In the genomic region with DNA sequence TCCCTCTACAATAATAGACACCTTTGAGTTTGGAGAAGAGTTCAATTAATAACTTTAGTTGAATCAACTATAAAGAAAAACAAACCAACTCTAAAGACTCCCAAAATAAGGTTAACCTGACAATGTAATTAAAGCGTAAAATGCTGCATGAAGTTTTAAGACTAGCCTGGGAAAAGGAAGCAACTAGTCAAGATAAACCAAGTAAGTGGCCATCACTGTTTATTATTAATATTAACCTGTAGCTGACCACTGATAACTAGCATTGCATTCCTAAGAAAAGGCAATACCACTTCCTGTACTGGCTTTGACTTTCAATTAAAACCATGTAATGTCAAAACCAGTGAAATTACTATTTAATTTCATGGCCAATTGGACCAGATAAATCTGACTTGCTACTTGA, we compare ENCODE assay signal across 8 cellular contexts. TPM values are rescaled to one million over a fixed set of nuclear protein-coding genes. Genes with fewer than 3 reads are reported as not detected.
DNase-seq lines count a peak whose midpoint lies in the region; ATAC-seq, FAIRE-seq and TF ChIP-seq lines count a peak whose summit lies in the region.

No MANE protein-coding gene starts in this region.

- no peaks in the 10 kb centered on the region for H3K9me3 Mint-ChIP-seq in CD4-positive, CD25-positive, alpha-beta regulatory T cell
- no peaks in the 10 kb centered on the region for H3K9me3 Mint-ChIP-seq in endothelial cell (ENCODE audit: unreplicated experiment)

- H3K27me3 ChIP-seq in CD4-positive, CD25-positive, alpha-beta regulatory T cell (ENCODE audit: control insufficient read depth, insufficient read depth, low read length): no peaks in the 10 kb centered on the region
- no peaks in the 10 kb centered on the region for H3K27me3 ChIP-seq in OCI-LY1 (ENCODE audit: insufficient read depth, low read length)
- no peaks in the 10 kb centered on the region for H3K27me3 ChIP-seq in neuron (ENCODE audit: insufficient read depth, low read length)

- peak overlapping the region; percentile 94 for H3K4me2 ChIP-seq in OCI-LY1 (ENCODE audit: low read length)

- peak overlapping the region; percentile 97 to 99 (median 98) for H3K4me3 Mint-ChIP-seq in CD4-positive, CD25-positive, alpha-beta regulatory T cell
- H3K4me3 Mint-ChIP-seq in endothelial cell (ENCODE audit: unreplicated experiment): peak overlapping the region; percentile 99

- H3K27ac Mint-ChIP-seq in CD4-positive, CD25-positive, alpha-beta regulatory T cell: peak overlapping the region; percentile 79 to 99 (median 90)
- peak overlapping the region; percentile 43 for H3K27ac Mint-ChIP-seq in endothelial cell (ENCODE audit: unreplicated experiment)

- peaks cover 4% of the 10 kb centered on the region; the same call in 1 of the 2 replicates for H3F3A ChIP-seq in OCI-LY1 (ENCODE audit: insufficient read depth, low read length)

- H3K4me1 Mint-ChIP-seq in CD4-positive, CD25-positive, alpha-beta regulatory T cell: peaks cover 15 to 42% (median 32%) of the 10 kb centered on the region in 4 donors
- peaks cover 9% of the 10 kb centered on the region for H3K4me1 Mint-ChIP-seq in endothelial cell (ENCODE audit: unreplicated experiment)

- no peak for DNase-seq in CD4-positive, CD25-positive, alpha-beta regulatory T cell
- DNase-seq in endothelial cell (ENCODE audit: low spot score) (no peak), mesenteric fat pad (ENCODE audit: low spot score) (no peak), urothelium cell line (ENCODE audit: low spot score) (no peak), RPMI8226 (no peak), DMS53 (lab: John Stamatoyannopoulos, UW) (no peak)

- H4K20me1 ChIP-seq in OCI-LY1 (ENCODE audit: insufficient read depth, low read length): 0 out of 2 replicates have a peak, but pooled peaks cover 10% of the 10 kb centered on the region

- ATAC-seq in CD4-positive, CD25-positive, alpha-beta regulatory T cell (ENCODE audit: low read depth in 2 of 2): no peak

- peak overlapping the region; percentile 100 for H3K4me3 ChIP-seq in CD4-positive, CD25-positive, alpha-beta regulatory T cell (ENCODE audit: low read depth, low read length)
- peak overlapping the region; percentile 91 for H3K4me3 ChIP-seq in OCI-LY1 (ENCODE audit: low read depth, low read length, poor library complexity, severe bottlenecking)
- peak overlapping the region; percentile 87 for H3K4me3 ChIP-seq in neuron (ENCODE audit: low read length)

- peaks cover 79% of the 10 kb centered on the region for H3K79me2 ChIP-seq in OCI-LY1 (ENCODE audit: insufficient read depth, low read length)

- peak overlapping the region; percentile 95 for H3K9ac ChIP-seq in OCI-LY1 (ENCODE audit: low read length)

- peaks cover 30% of the 10 kb centered on the region for H3K36me3 Mint-ChIP-seq in CD4-positive, CD25-positive, alpha-beta regulatory T cell
- H3K36me3 Mint-ChIP-seq in endothelial cell (ENCODE audit: low read depth, unreplicated experiment): peaks cover 4% of the 10 kb centered on the region

- no peaks in the 10 kb centered on the region for H3K9me3 ChIP-seq in CD4-positive, CD25-positive, alpha-beta regulatory T cell (ENCODE audit: control insufficient read depth in 2 of 2, low read length in 2 of 2)
- H3K9me3 ChIP-seq in OCI-LY1 (ENCODE audit: low read length) (no peaks in the 10 kb centered on the region), neuron (ENCODE audit: low read length) (no peaks in the 10 kb centered on the region)

- H3K27ac ChIP-seq in CD4-positive, CD25-positive, alpha-beta regulatory T cell (ENCODE audit: insufficient read depth, low read length, poor library complexity, severe bottlenecking): peak overlapping the region; percentile 100
- no peak overlapping the region for H3K27ac ChIP-seq in OCI-LY1 (ENCODE audit: low read depth, low read length, poor library complexity, severe bottlenecking)

- FAIRE-seq in urothelium cell line (lab: Jason Lieb, UNC): no peak

- no peaks in the 10 kb centered on the region for H3K9me2 ChIP-seq in OCI-LY1 (ENCODE audit: low read depth, low read length)

- H3K4me1 ChIP-seq in CD4-positive, CD25-positive, alpha-beta regulatory T cell (ENCODE audit: control insufficient read depth, insufficient read depth, low read length, poor library complexity, severe bottlenecking): peaks cover 45% of the 10 kb centered on the region
- H3K4me1 ChIP-seq in OCI-LY1 (ENCODE audit: insufficient read depth, low read length, severe bottlenecking): peaks cover 39% of the 10 kb centered on the region
- peaks cover 22% of the 10 kb centered on the region for H3K4me1 ChIP-seq in neuron (ENCODE audit: insufficient read depth, low read length)

- peaks cover 34% of the 10 kb centered on the region for H3K36me3 ChIP-seq in CD4-positive, CD25-positive, alpha-beta regulatory T cell (ENCODE audit: control insufficient read depth, insufficient read depth, low read length)
- H3K36me3 ChIP-seq in OCI-LY1 (ENCODE audit: insufficient read depth, low read length) (peaks cover 72% of the 10 kb centered on the region), neuron (ENCODE audit: insufficient read depth, low read length) (peaks cover 33% of the 10 kb centered on the region)

- peaks cover 10% of the 10 kb centered on the region for H3K27me3 Mint-ChIP-seq in CD4-positive, CD25-positive, alpha-beta regulatory T cell
- peaks cover 6% of the 10 kb centered on the region for H3K27me3 Mint-ChIP-seq in endothelial cell (ENCODE audit: unreplicated experiment)

- TF ChIP-seq CTCF in OCI-LY1 (IDR thresholded peaks at IDR 0.05; ENCODE audit: low read length) (no peak), endothelial cell (IDR thresholded peaks at IDR 0.05; ENCODE audit: unreplicated experiment) (no peak)

- H2AFZ ChIP-seq in OCI-LY1 (ENCODE audit: low read length): no peak overlapping the region
- H2AFZ ChIP-seq in neuron (ENCODE audit: low read depth, low read length): no peak overlapping the region

RNA-seq across cellular contexts. Expression of gene PPP1R15B, which starts 3.0 kb away (rescaled TPM):
- total RNA-seq in CD4-positive, CD25-positive, alpha-beta regulatory T cell: 239 TPM
- 10 to 100 TPM; 13.2 to 24.2 (median 21.1) TPM for polyA plus RNA-seq in CD4-positive, CD25-positive, alpha-beta regulatory T cell
- 43.2 TPM for total RNA-seq in endothelial cell (ENCODE audit: unreplicated experiment)
- 132 TPM for total RNA-seq in mesenteric fat pad

RNA-seq across cellular contexts. Expression of gene PLEKHA6, which starts 48.9 kb away (rescaled TPM):
- total RNA-seq in CD4-positive, CD25-positive, alpha-beta regulatory T cell: 0.17 TPM
- not detected for polyA plus RNA-seq in CD4-positive, CD25-positive, alpha-beta regulatory T cell
- total RNA-seq in endothelial cell (ENCODE audit: unreplicated experiment): 3.7 TPM
- total RNA-seq in mesenteric fat pad: 3.5 TPM
